In genomic region chr14:20684662-20685456, GRCh38 we compare ENCODE assay signal across 8 cellular contexts. TPM values are rescaled to one million over a fixed set of nuclear protein-coding genes. Genes with fewer than 3 reads are reported as not detected.
DNase-seq lines count a peak whose midpoint lies in the region; ATAC-seq and TF ChIP-seq lines count a peak whose summit lies in the region.

No MANE protein-coding gene starts in this region.

- no peaks in the 10 kb centered on the region for H3K9me3 ChIP-seq in stomach

- WGBS in stomach, 5 donors: 7 to 11% (median 9%) methylated on average over 22 of the region's 22 CpGs

- no peak for TF ChIP-seq CTCF in stomach (IDR thresholded peaks at IDR 0.05)

- peaks cover 3% of the 10 kb centered on the region for H3K4me1 Mint-ChIP-seq in activated naive CD8-positive, alpha-beta T cell (ENCODE audit: low read depth)
- H3K4me1 Mint-ChIP-seq in activated naive CD8-positive, alpha-beta T cell treated with anti-CD3 and anti-CD28 coated beads for 36 hours: peaks cover 27% of the 10 kb centered on the region
- H3K4me1 Mint-ChIP-seq in activated T-helper 2 cell treated with anti-CD3 and anti-CD28 coated beads, Interferon-gamma antibody, Interleukin-2, Interleukin-4, amounts not matched to agents 10 μg/mL and 5 μg/mL and 100 μg/mL, durations not matched to agents 14 hours and 24 hours and 36 hours (ENCODE audit: low read depth): peaks cover 32% of the 10 kb centered on the region

- intact Hi-C loops in activated T-helper 2 cell treated with anti-CD3 and anti-CD28 coated beads, Interferon-gamma antibody, Interleukin-2, Interleukin-4, amounts not matched to agents 10 μg/mL and 5 μg/mL and 100 μg/mL, durations not matched to agents 14 hours and 24 hours and 36 hours (cut with micrococcal nuclease): loop anchor here (1.0 to 5.0 kb wide), 2 partner anchors 54 to 268 kb away; no protein-coding TSS in a partner anchor
- intact Hi-C loops in stomach (cut with DNase I; ENCODE audit: low total_unique reads): loop anchor here (5.0 kb wide), 1 partner anchor 68 kb away; no protein-coding TSS in a partner anchor

- peak overlapping the region; percentile 96 to 100 (median 100) for H3K27ac ChIP-seq in stomach

- ATAC-seq in HG02571 (IDR thresholded peaks at IDR 0.05; ENCODE audit: unreplicated experiment): no peak

- no peaks in the 10 kb centered on the region for H3K27me3 Mint-ChIP-seq in activated naive CD8-positive, alpha-beta T cell
- H3K27me3 Mint-ChIP-seq in activated naive CD8-positive, alpha-beta T cell treated with anti-CD3 and anti-CD28 coated beads for 36 hours: peaks cover 5% of the 10 kb centered on the region
- H3K27me3 Mint-ChIP-seq in activated T-helper 2 cell treated with anti-CD3 and anti-CD28 coated beads, Interferon-gamma antibody, Interleukin-2, Interleukin-4, amounts not matched to agents 10 μg/mL and 5 μg/mL and 100 μg/mL, durations not matched to agents 14 hours and 24 hours and 36 hours (ENCODE audit: low read depth): peaks cover 2% of the 10 kb centered on the region

- H3K36me3 ChIP-seq in stomach: peaks cover 0 to 5% (median 0%) of the 10 kb centered on the region in 4 donors

- no peak for DNase-seq in activated naive CD8-positive, alpha-beta T cell treated with anti-CD3 and anti-CD28 coated beads for 36 hours
- DNase-seq in activated T-helper 2 cell treated with anti-CD3 and anti-CD28 coated beads, Interferon-gamma antibody, Interleukin-2, Interleukin-4, amounts not matched to agents 10 μg/mL and 5 μg/mL and 100 μg/mL, durations not matched to agents 14 hours and 24 hours and 36 hours (ENCODE audit: low spot score): no peak
- DNase-seq in iPS-NIHi7 (ENCODE audit: extremely low spot score): peak; percentile 27
- DNase-seq in stomach: peak; percentile 46
- DNase-seq in NCI-H774 (lab: John Stamatoyannopoulos, UW): no peak
- DNase-seq in germinal center (ENCODE audit: low spot score): no peak

- H3K36me3 Mint-ChIP-seq in activated naive CD8-positive, alpha-beta T cell: no peaks in the 10 kb centered on the region
- H3K36me3 Mint-ChIP-seq in activated naive CD8-positive, alpha-beta T cell treated with anti-CD3 and anti-CD28 coated beads for 36 hours: peaks cover 1% of the 10 kb centered on the region
- no peaks in the 10 kb centered on the region for H3K36me3 Mint-ChIP-seq in activated T-helper 2 cell treated with anti-CD3 and anti-CD28 coated beads, Interferon-gamma antibody, Interleukin-2, Interleukin-4, amounts not matched to agents 10 μg/mL and 5 μg/mL and 100 μg/mL, durations not matched to agents 14 hours and 24 hours and 36 hours (ENCODE audit: low read depth)

- peak overlapping the region; percentile 30 for H3K27ac Mint-ChIP-seq in activated naive CD8-positive, alpha-beta T cell
- no peak overlapping the region for H3K27ac Mint-ChIP-seq in activated naive CD8-positive, alpha-beta T cell treated with anti-CD3 and anti-CD28 coated beads for 36 hours
- peak overlapping the region; percentile 22 for H3K27ac Mint-ChIP-seq in activated T-helper 2 cell treated with anti-CD3 and anti-CD28 coated beads, Interferon-gamma antibody, Interleukin-2, Interleukin-4, amounts not matched to agents 10 μg/mL and 5 μg/mL and 100 μg/mL, durations not matched to agents 14 hours and 24 hours and 36 hours

- no peak for TF ChIP-seq EP300 in stomach (IDR thresholded peaks at IDR 0.05)

- H3K27me3 ChIP-seq in stomach: no peaks in the 10 kb centered on the region

- peak in 1 of 4 donors; percentile 42 for TF ChIP-seq POLR2A in stomach (IDR thresholded peaks at IDR 0.05)

- no peaks in the 10 kb centered on the region for H3K9me3 Mint-ChIP-seq in activated naive CD8-positive, alpha-beta T cell (ENCODE audit: low read depth)
- H3K9me3 Mint-ChIP-seq in activated naive CD8-positive, alpha-beta T cell treated with anti-CD3 and anti-CD28 coated beads for 36 hours: no peaks in the 10 kb centered on the region
- H3K9me3 Mint-ChIP-seq in activated T-helper 2 cell treated with anti-CD3 and anti-CD28 coated beads, Interferon-gamma antibody, Interleukin-2, Interleukin-4, amounts not matched to agents 10 μg/mL and 5 μg/mL and 100 μg/mL, durations not matched to agents 14 hours and 24 hours and 36 hours: no peaks in the 10 kb centered on the region

- no peak overlapping the region for H3K4me3 Mint-ChIP-seq in activated naive CD8-positive, alpha-beta T cell
- H3K4me3 Mint-ChIP-seq in activated naive CD8-positive, alpha-beta T cell treated with anti-CD3 and anti-CD28 coated beads for 36 hours: no peak overlapping the region
- no peak overlapping the region for H3K4me3 Mint-ChIP-seq in activated T-helper 2 cell treated with anti-CD3 and anti-CD28 coated beads, Interferon-gamma antibody, Interleukin-2, Interleukin-4, amounts not matched to agents 10 μg/mL and 5 μg/mL and 100 μg/mL, durations not matched to agents 14 hours and 24 hours and 36 hours (ENCODE audit: low read depth)

- H3K4me3 ChIP-seq in stomach: peak overlapping the region; percentile 52 to 78 (median 69)

- peaks cover 25 to 73% (median 59%) of the 10 kb centered on the region in 4 donors for H3K4me1 ChIP-seq in stomach

RNA-seq across cellular contexts. Expression of gene RNASE4, which starts 0.5 kb away (rescaled TPM):
- under 1 TPM; 0.35 to 0.68 TPM for total RNA-seq in activated naive CD8-positive, alpha-beta T cell treated with anti-CD3 and anti-CD28 coated beads for 36 hours
- 0.73 and 1.1 TPM in 2 replicates for total RNA-seq in activated T-helper 2 cell treated with anti-CD3 and anti-CD28 coated beads, Interferon-gamma antibody, Interleukin-2, Interleukin-4, amounts not matched to agents 10 μg/mL and 5 μg/mL and 100 μg/mL, durations not matched to agents 14 hours and 24 hours and 36 hours
- 100 to 1,000 TPM in 3 of 5 donors, 10 to 100 TPM in 1, not detected in 1; 13.4 to 158 (median 117) TPM for total RNA-seq in stomach
- 10 to 100 TPM; 27.6 to 58.0 (median 35.4) TPM for polyA plus RNA-seq in stomach

RNA-seq across cellular contexts. Expression of gene ANG, which starts 3.7 kb away (rescaled TPM):
- total RNA-seq in activated naive CD8-positive, alpha-beta T cell treated with anti-CD3 and anti-CD28 coated beads for 36 hours: 1 to 10 TPM; 1.1 to 1.3 TPM
- total RNA-seq in activated T-helper 2 cell treated with anti-CD3 and anti-CD28 coated beads, Interferon-gamma antibody, Interleukin-2, Interleukin-4, amounts not matched to agents 10 μg/mL and 5 μg/mL and 100 μg/mL, durations not matched to agents 14 hours and 24 hours and 36 hours: 0.68 and 0.92 TPM in 2 replicates
- total RNA-seq in stomach: 10 to 100 TPM in 3 of 5 donors, 1 to 10 TPM in 1, under 1 TPM in 1; 0.58 to 46.1 (median 37.4) TPM
- polyA plus RNA-seq in stomach: 10 to 100 TPM; 15.9 to 34.7 (median 28.0) TPM

RNA-seq across cellular contexts. Expression of gene OR6S1, which starts 43.4 kb away (rescaled TPM):
- not detected for total RNA-seq in activated naive CD8-positive, alpha-beta T cell treated with anti-CD3 and anti-CD28 coated beads for 36 hours
- not detected in 2 replicates for total RNA-seq in activated T-helper 2 cell treated with anti-CD3 and anti-CD28 coated beads, Interferon-gamma antibody, Interleukin-2, Interleukin-4, amounts not matched to agents 10 μg/mL and 5 μg/mL and 100 μg/mL, durations not matched to agents 14 hours and 24 hours and 36 hours
- not detected for total RNA-seq in stomach
- not detected for polyA plus RNA-seq in stomach

Comparison
In these comparisons a context has a peak if more than half of its experiments do, and no peak if none do; other contexts are left out.
1. DNase-seq: peak in iPS-NIHi7 (single experiment) and stomach (single experiment); none in activated naive CD8-positive, alpha-beta T cell treated with anti-CD3 and anti-CD28 coated beads for 36 hours (single experiment), activated T-helper 2 cell treated with anti-CD3 and anti-CD28 coated beads, Interferon-gamma antibody, Interleukin-2, Interleukin-4, amounts not matched to agents 10 μg/mL and 5 μg/mL and 100 μg/mL, durations not matched to agents 14 hours and 24 hours and 36 hours (single experiment), NCI-H774 (single experiment) and germinal center (single experiment).